17 cellular contexts compared by ENCODE assay signal in genomic region chr13:111262715-111263114, GRCh38. TPM values are rescaled to one million over a fixed set of nuclear protein-coding genes. Genes with fewer than 3 reads are reported as not detected.
DNase-seq lines count a peak whose midpoint lies in the region; ATAC-seq and TF ChIP-seq lines count a peak whose summit lies in the region.
"Had no signal": no experiment of that assay in that cellular context is flagged by ENCODE, and none has a peak within 500 bp of the region (broad histone marks: within the 10 kb centered on the region; RNA-seq: fewer than 3 reads in every experiment).

No MANE protein-coding gene starts in this region.

- H3K9me3 ChIP-seq in left ventricle myocardium inferior (replicated peaks) (peaks cover 10% of the 10 kb centered on the region), suprapubic skin (no peaks in the 10 kb centered on the region)
- H3K9me3 ChIP-seq: HAP-1 had no signal

- DNase-seq in Right ventricle myocardium superior: no peak
- no peak for DNase-seq in left ventricle myocardium inferior
- DNase-seq in LHCN-M2 (ENCODE audit: low read depth): peak; percentile 79
- DNase-seq in foreskin keratinocyte: no peak
- no peak for DNase-seq in stimulated activated effector memory CD8-positive, alpha-beta T cell treated with anti-CD3 and anti-CD28 coated beads, Interleukin-12 subunit alpha, Interleukin-12 subunit beta, amount 100 ng/mL, for 72 hours (ENCODE audit: low spot score in 2 of 2)
- no peak for DNase-seq in suprapubic skin (ENCODE audit: low spot score in 2 of 2)
- DNase-seq: CD8-positive, alpha-beta T cell; NCI-H1048; NCI-H146; NCI-H2081 treated with DMSO at 0.1 percent for 48 hours; NCI-H526 treated with DMSO at 0.1 percent for 48 hours; SHP77 had no signal

- TF ChIP-seq CTCF in left ventricle myocardium inferior (IDR thresholded peaks at IDR 0.05; ENCODE audit: borderline replicate concordance) (no peak), foreskin keratinocyte (conservative IDR thresholded peaks at IDR 0.05) (no peak), suprapubic skin (IDR thresholded peaks at IDR 0.05) (no peak)

- peak overlapping the region; percentile 16 for H3K27ac Mint-ChIP-seq in stimulated activated effector memory CD8-positive, alpha-beta T cell treated with anti-CD3 and anti-CD28 coated beads, Interleukin-12 subunit alpha, Interleukin-12 subunit beta, amount 100 ng/mL, for 72 hours
- H3K27ac Mint-ChIP-seq: B cell had no signal

- peaks cover 43% of the 10 kb centered on the region for H3K4me1 Mint-ChIP-seq in stimulated activated effector memory CD8-positive, alpha-beta T cell treated with anti-CD3 and anti-CD28 coated beads, Interleukin-12 subunit alpha, Interleukin-12 subunit beta, amount 100 ng/mL, for 72 hours
- H3K4me1 Mint-ChIP-seq: B cell had no signal

- no peak for TF ChIP-seq EP300 in suprapubic skin (IDR thresholded peaks at IDR 0.05)

- H3K9me3 Mint-ChIP-seq in stimulated activated effector memory CD8-positive, alpha-beta T cell treated with anti-CD3 and anti-CD28 coated beads, Interleukin-12 subunit alpha, Interleukin-12 subunit beta, amount 100 ng/mL, for 72 hours: peaks cover 7% of the 10 kb centered on the region
- H3K9me3 Mint-ChIP-seq: CD8-positive, alpha-beta T cell had no signal

- 85% methylated on average over 3 of the region's 3 CpGs for WGBS in suprapubic skin

- H3K36me3 ChIP-seq in left ventricle myocardium inferior (peaks cover 33% of the 10 kb centered on the region), suprapubic skin (peaks cover 50% of the 10 kb centered on the region)

- H3K27me3 ChIP-seq in left ventricle myocardium inferior (ENCODE audit: low read depth): no peaks in the 10 kb centered on the region
- no peaks in the 10 kb centered on the region for H3K27me3 ChIP-seq in foreskin keratinocyte
- no peaks in the 10 kb centered on the region for H3K27me3 ChIP-seq in suprapubic skin

- TF ChIP-seq POLR2A in suprapubic skin (IDR thresholded peaks at IDR 0.05): no peak

- no peak overlapping the region for H3K4me3 ChIP-seq in left ventricle myocardium inferior
- no peak overlapping the region for H3K4me3 ChIP-seq in suprapubic skin
- H3K4me3 ChIP-seq: HAP-1, K562 had no signal

- peaks cover 43% of the 10 kb centered on the region for H3K36me3 Mint-ChIP-seq in stimulated activated effector memory CD8-positive, alpha-beta T cell treated with anti-CD3 and anti-CD28 coated beads, Interleukin-12 subunit alpha, Interleukin-12 subunit beta, amount 100 ng/mL, for 72 hours

- H3K4me1 ChIP-seq in left ventricle myocardium inferior: peaks cover 34% of the 10 kb centered on the region
- H3K4me1 ChIP-seq in foreskin keratinocyte: no peaks in the 10 kb centered on the region
- H3K4me1 ChIP-seq in suprapubic skin: no peaks in the 10 kb centered on the region
- H3K4me1 ChIP-seq: HAP-1 had no signal

- H3K27ac ChIP-seq in left ventricle myocardium inferior (replicated peaks): no peak overlapping the region
- H3K27ac ChIP-seq in foreskin keratinocyte: no peak overlapping the region
- no peak overlapping the region for H3K27ac ChIP-seq in suprapubic skin

- no peak overlapping the region for H3K4me3 Mint-ChIP-seq in stimulated activated effector memory CD8-positive, alpha-beta T cell treated with anti-CD3 and anti-CD28 coated beads, Interleukin-12 subunit alpha, Interleukin-12 subunit beta, amount 100 ng/mL, for 72 hours
- H3K4me3 Mint-ChIP-seq: B cell; CD8-positive, alpha-beta T cell had no signal

- peak; percentile 40 for ATAC-seq in Right ventricle myocardium superior (ENCODE audit: poor library complexity)
- ATAC-seq in foreskin keratinocyte: peak; percentile 41
- ATAC-seq in stimulated activated effector memory CD8-positive, alpha-beta T cell treated with anti-CD3 and anti-CD28 coated beads, Interleukin-12 subunit alpha, Interleukin-12 subunit beta, amount 100 ng/mL, for 72 hours: no peak
- no peak for ATAC-seq in HG02973 (IDR thresholded peaks at IDR 0.05; ENCODE audit: unreplicated experiment)
- ATAC-seq: CD8-positive, alpha-beta T cell; K562 had no signal

- intact Hi-C loops in Right ventricle myocardium superior (cut with DNase I) (no loop called here), left ventricle myocardium inferior (cut with micrococcal nuclease) (no loop called here)

RNA-seq across cellular contexts. Expression of gene TEX29, which starts 57.7 kb away (rescaled TPM):
- total RNA-seq in Right ventricle myocardium superior (not detected), left ventricle myocardium inferior (not detected), LHCN-M2 (2014; rRNA removed) (not detected in 2 replicates), foreskin keratinocyte (not detected in 2 replicates), suprapubic skin (not detected)
- polyA plus RNA-seq in LHCN-M2 (2012): not detected
- polyA plus RNA-seq in foreskin keratinocyte: 0.12 and 0.13 TPM in 2 replicates
- total RNA-seq: Daoy, K562 had no signal

Comparison
In these comparisons a context has a peak if more than half of its experiments do, and no peak if none do; other contexts are left out.
1. ATAC-seq: peak in Right ventricle myocardium superior (single experiment) and foreskin keratinocyte (single experiment); none in stimulated activated effector memory CD8-positive, alpha-beta T cell treated with anti-CD3 and anti-CD28 coated beads, Interleukin-12 subunit alpha, Interleukin-12 subunit beta, amount 100 ng/mL, for 72 hours (single experiment) and HG02973 (single experiment).